8 cellular contexts compared by ENCODE assay signal in the genomic region with DNA sequence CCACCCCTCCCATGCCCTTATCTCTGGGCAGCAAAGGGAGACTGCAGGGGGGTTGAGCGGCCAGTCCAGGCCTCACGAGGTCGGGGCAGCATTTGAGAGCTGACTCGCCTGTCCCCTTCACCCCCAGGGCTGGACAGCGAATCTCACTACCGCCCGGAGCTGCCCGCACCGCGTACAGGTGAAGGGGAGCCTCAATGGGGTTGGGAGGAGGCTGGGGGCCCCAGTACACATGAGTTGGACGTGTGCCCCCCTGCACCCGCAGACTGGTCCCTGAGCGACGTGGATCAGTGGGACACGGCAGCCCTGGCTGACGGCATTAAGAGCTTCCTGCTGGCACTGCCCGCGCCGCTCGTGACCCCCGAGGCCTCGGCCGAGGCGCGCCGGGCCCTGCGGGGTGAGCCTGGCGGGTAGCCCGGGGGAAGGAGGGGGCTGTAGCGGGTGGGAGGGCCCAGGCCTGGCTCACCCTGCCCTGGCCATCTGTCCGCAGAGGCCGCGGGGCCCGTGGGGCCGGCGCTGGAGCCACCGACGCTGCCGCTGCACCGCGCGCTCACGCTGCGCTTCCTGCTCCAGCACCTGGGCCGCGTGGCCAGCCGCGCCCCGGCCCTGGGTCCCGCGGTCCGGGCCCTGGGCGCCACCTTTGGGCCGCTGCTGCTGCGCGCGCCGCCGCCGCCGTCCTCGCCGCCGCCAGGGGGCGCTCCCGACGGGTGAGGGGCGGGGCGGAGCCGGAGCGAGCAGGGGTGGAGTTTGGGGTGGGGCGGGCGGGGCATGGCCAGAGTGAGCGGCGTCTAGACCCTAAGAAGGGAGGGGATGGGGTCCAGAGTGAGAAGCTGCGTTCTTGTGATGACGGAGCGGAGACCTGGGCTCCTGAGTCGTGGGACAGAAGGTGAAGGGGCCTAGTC. TPM values are rescaled to one million over a fixed set of nuclear protein-coding genes. Genes with fewer than 3 reads are reported as not detected.
A peak's percentile ranks its signal among the peaks of the same experiment; 100 is the strongest.
DNase-seq lines count a peak whose midpoint lies in the region; ATAC-seq and TF ChIP-seq lines count a peak whose summit lies in the region.

No MANE protein-coding gene starts in this region.

- no peak overlapping the region for H3K4me3 ChIP-seq in body of pancreas

- no peaks in the 10 kb centered on the region for H3K36me3 Mint-ChIP-seq in IgD-negative memory B cell

- peaks cover 3 to 10% (median 8%) of the 10 kb centered on the region in 3 donors for H3K4me1 Mint-ChIP-seq in IgD-negative memory B cell

- ATAC-seq in GM19397 (IDR thresholded peaks at IDR 0.05; ENCODE audit: unreplicated experiment) (peak; percentile 77), body of pancreas (peak; percentile 84), GM21619 (IDR thresholded peaks at IDR 0.05; ENCODE audit: unreplicated experiment) (no peak)

- H3K4me3 Mint-ChIP-seq in IgD-negative memory B cell, result peak overlapping the region; percentile 60 to 90 (median 78)

- TF ChIP-seq POLR2A in body of pancreas (IDR thresholded peaks at IDR 0.05), result peak in 1 of 3 donors; percentile 18

- peaks cover 36% of the 10 kb centered on the region for H3K4me1 ChIP-seq in body of pancreas

- intact Hi-C loops in body of pancreas (cut with DNase I), result no loop called here

- H3K27ac Mint-ChIP-seq in IgD-negative memory B cell, result peak overlapping the region in 1 of 3 donors; percentile 76

- no peaks in the 10 kb centered on the region for H3K9me3 Mint-ChIP-seq in IgD-negative memory B cell

- H3K36me3 ChIP-seq in body of pancreas (replicated peaks in 1 of 2; ENCODE audit: insufficient read depth in 1 of 2, low read depth in 2 of 2), result peaks cover 0 to under 1% of the 10 kb centered on the region in 2 donors

- no peaks in the 10 kb centered on the region for H3K27me3 Mint-ChIP-seq in IgD-negative memory B cell

- DNase-seq in COLO668 (lab: John Stamatoyannopoulos, UW; ENCODE audit: unreplicated experiment), result peak; percentile 88
- peak; percentile 81 for DNase-seq in T-helper 9 cell
- DNase-seq in body of pancreas, result peak; percentile 68 to 82 (median 77)
- DNase-seq in iPS-NIHi11 (ENCODE audit: low spot score), result peak; percentile 97
- peak; percentile 64 to 72 (median 71) for DNase-seq in stimulated activated CD4-positive, alpha-beta T cell treated with anti-CD3 and anti-CD28 coated beads, Interleukin-12 subunit alpha, Interleukin-12 subunit beta, amount 100 ng/mL, for 48 hours (ENCODE audit: low read depth in 2 of 3, low spot score in 1 of 3)

- no peaks in the 10 kb centered on the region for H3K27me3 ChIP-seq in body of pancreas

- H3K9me3 ChIP-seq in body of pancreas, result no peaks in the 10 kb centered on the region

- H3K27ac ChIP-seq in body of pancreas, result peak overlapping the region; percentile 52 to 75 (median 60)

- peak in 5 of 7 experiments; percentile 47 to 96 (median 94) for TF ChIP-seq CTCF in body of pancreas (IDR thresholded peaks at IDR 0.05)

- 7 to 10% methylated on average over 13 to 34 of the region's 79 CpGs for WGBS in body of pancreas, 2 donors

RNA-seq across cellular contexts. Expression of gene PIK3R2, which starts 8.1 kb away (rescaled TPM):
- polyA plus RNA-seq in IgD-negative memory B cell, result 2.1 TPM
- total RNA-seq in body of pancreas, result 10 to 100 TPM; 18.9 to 21.8 TPM

RNA-seq across cellular contexts. Expression of gene IFI30, which starts 12.6 kb away (rescaled TPM):
- polyA plus RNA-seq in IgD-negative memory B cell, result 473 TPM
- 10 to 100 TPM; 30.3 to 32.9 TPM for total RNA-seq in body of pancreas

RNA-seq across cellular contexts. Expression of gene MPV17L2, which starts 32.0 kb away (rescaled TPM):
- 16.6 TPM for polyA plus RNA-seq in IgD-negative memory B cell
- total RNA-seq in body of pancreas, result 1 to 10 TPM; 3.4 to 5.6 TPM

RNA-seq across cellular contexts. Expression of gene RAB3A, which starts 42.8 kb away (rescaled TPM):
- polyA plus RNA-seq in IgD-negative memory B cell, result 1.5 TPM
- 1 to 10 TPM in 1 of 2 donors, under 1 TPM in 1; 0.52 to 8.2 TPM for total RNA-seq in body of pancreas
